Comparison of ENCODE assay signal across 1 cellular context in the genomic region with DNA sequence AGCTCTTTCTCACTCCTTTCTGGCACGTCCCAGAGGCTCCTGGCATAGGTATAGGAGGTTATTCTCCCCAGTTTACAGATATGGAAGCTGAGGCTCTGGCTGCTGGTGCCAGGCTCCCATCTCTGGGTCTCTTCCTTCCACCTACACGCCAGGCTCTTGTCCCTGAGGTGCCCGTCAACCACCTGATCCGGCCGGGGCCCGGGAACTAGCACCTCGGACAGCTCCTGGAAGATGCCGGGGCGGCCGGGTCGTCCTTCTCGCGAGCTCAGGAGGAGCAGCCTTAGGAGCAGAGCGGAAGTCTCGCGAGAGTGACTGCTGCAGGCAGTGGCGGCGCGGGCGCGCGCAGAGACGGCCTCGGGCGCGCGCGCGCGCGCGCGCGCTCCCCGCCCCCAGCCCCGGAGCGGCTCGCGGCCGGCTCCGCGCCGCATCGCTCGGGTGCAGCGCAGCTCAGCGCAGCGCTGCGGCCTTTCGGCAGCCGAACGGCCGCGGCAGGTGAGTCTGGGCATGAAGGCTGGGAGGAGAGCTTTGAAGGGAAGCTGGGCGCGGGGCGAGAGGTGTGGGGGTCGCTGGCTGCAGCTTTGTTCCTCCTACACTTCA.
A peak's percentile ranks its signal among the peaks of the same experiment; 100 is the strongest.
TF ChIP-seq lines count a peak whose summit lies in the region.

A gene with protein sequence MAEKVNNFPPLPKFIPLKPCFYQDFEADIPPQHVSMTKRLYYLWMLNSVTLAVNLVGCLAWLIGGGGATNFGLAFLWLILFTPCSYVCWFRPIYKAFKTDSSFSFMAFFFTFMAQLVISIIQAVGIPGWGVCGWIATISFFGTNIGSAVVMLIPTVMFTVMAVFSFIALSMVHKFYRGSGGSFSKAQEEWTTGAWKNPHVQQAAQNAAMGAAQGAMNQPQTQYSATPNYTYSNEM (plus strand): TSS at position 382 of the 597 bp plus-strand sequence. CDS start 16,277 bp downstream, outside the sequence.

TF ChIP-seq in HepG2, 621 proteins besides CTCF, POLR2A, EP300 and RAD21 (continued from another document and continues in another):
- TF ChIP-seq, protein P1, sequence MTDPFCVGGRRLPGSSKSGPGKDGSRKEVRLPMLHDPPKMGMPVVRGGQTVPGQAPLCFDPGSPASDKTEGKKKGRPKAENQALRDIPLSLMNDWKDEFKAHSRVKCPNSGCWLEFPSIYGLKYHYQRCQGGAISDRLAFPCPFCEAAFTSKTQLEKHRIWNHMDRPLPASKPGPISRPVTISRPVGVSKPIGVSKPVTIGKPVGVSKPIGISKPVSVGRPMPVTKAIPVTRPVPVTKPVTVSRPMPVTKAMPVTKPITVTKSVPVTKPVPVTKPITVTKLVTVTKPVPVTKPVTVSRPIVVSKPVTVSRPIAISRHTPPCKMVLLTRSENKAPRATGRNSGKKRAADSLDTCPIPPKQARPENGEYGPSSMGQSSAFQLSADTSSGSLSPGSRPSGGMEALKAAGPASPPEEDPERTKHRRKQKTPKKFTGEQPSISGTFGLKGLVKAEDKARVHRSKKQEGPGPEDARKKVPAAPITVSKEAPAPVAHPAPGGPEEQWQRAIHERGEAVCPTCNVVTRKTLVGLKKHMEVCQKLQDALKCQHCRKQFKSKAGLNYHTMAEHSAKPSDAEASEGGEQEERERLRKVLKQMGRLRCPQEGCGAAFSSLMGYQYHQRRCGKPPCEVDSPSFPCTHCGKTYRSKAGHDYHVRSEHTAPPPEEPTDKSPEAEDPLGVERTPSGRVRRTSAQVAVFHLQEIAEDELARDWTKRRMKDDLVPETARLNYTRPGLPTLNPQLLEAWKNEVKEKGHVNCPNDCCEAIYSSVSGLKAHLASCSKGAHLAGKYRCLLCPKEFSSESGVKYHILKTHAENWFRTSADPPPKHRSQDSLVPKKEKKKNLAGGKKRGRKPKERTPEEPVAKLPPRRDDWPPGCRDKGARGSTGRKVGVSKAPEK (CRISPR knock-in tag; IDR thresholded peaks at IDR 0.05; ENCODE audit: borderline replicate concordance): no peak
- TF ChIP-seq SIX4 (CRISPR knock-in tag; IDR thresholded peaks at IDR 0.05): peak; percentile 74
- TF ChIP-seq MBD4 (IDR thresholded peaks at IDR 0.05; ENCODE audit: borderline replicate concordance, low read length): no peak
- TF ChIP-seq, protein P2, sequence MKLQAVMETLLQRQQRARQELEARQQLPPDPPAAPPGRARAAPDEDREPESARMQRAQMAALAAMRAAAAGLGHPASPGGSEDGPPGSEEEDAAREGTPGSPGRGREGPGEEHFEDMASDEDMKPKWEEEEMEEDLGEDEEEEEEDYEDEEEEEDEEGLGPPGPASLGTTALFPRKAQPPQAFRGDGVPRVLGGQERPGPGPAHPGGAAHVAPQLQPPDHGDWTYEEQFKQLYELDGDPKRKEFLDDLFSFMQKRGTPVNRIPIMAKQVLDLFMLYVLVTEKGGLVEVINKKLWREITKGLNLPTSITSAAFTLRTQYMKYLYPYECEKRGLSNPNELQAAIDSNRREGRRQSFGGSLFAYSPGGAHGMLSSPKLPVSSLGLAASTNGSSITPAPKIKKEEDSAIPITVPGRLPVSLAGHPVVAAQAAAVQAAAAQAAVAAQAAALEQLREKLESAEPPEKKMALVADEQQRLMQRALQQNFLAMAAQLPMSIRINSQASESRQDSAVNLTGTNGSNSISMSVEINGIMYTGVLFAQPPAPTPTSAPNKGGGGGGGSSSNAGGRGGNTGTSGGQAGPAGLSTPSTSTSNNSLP (IDR thresholded peaks at IDR 0.05; ENCODE audit: low read depth, low read length): no peak
- peak; percentile 99 for TF ChIP-seq ZSCAN9 (CRISPR knock-in tag; IDR thresholded peaks at IDR 0.05; ENCODE audit: borderline replicate concordance)
- no peak for TF ChIP-seq NONO (IDR thresholded peaks at IDR 0.05)
- TF ChIP-seq NONO (CRISPR knock-in tag; conservative IDR thresholded peaks at IDR 0.05): peak; percentile 52; the same call in 1 of the 2 replicates
- no peak for TF ChIP-seq CEBPG (CRISPR knock-in tag; IDR thresholded peaks at IDR 0.05)
- 0 out of 2 replicates have a peak, but pooled peaks have one; percentile 64 for TF ChIP-seq SNAI1 (CRISPR knock-in tag; IDR thresholded peaks at IDR 0.05; ENCODE audit: borderline replicate concordance)
- peak; percentile 70; the same call in 1 of the 2 replicates for TF ChIP-seq ZNF12 (CRISPR knock-in tag; IDR thresholded peaks at IDR 0.05)
- TF ChIP-seq ZNF790 (CRISPR knock-in tag; IDR thresholded peaks at IDR 0.05; ENCODE audit: borderline replicate concordance): peak; percentile 96; the same call in 1 of the 2 replicates
- TF ChIP-seq, protein P3, sequence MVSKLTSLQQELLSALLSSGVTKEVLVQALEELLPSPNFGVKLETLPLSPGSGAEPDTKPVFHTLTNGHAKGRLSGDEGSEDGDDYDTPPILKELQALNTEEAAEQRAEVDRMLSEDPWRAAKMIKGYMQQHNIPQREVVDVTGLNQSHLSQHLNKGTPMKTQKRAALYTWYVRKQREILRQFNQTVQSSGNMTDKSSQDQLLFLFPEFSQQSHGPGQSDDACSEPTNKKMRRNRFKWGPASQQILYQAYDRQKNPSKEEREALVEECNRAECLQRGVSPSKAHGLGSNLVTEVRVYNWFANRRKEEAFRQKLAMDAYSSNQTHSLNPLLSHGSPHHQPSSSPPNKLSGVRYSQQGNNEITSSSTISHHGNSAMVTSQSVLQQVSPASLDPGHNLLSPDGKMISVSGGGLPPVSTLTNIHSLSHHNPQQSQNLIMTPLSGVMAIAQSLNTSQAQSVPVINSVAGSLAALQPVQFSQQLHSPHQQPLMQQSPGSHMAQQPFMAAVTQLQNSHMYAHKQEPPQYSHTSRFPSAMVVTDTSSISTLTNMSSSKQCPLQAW (CRISPR knock-in tag; IDR thresholded peaks at IDR 0.05): 0 out of 2 replicates have a peak, but pooled peaks have one; percentile 39
- peak; percentile 61; the same call in 1 of the 2 replicates for TF ChIP-seq MED1 (CRISPR knock-in tag; IDR thresholded peaks at IDR 0.05)
- TF ChIP-seq, protein P4, sequence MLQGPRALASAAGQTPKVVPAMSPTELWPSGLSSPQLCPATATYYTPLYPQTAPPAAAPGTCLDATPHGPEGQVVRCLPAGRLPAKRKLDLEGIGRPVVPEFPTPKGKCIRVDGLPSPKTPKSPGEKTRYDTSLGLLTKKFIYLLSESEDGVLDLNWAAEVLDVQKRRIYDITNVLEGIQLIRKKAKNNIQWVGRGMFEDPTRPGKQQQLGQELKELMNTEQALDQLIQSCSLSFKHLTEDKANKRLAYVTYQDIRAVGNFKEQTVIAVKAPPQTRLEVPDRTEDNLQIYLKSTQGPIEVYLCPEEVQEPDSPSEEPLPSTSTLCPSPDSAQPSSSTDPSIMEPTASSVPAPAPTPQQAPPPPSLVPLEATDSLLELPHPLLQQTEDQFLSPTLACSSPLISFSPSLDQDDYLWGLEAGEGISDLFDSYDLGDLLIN (CRISPR knock-in tag; IDR thresholded peaks at IDR 0.05; ENCODE audit: borderline replicate concordance): no peak
- TF ChIP-seq SPEN (CRISPR knock-in tag; IDR thresholded peaks at IDR 0.05; ENCODE audit: low read depth): peak; percentile 60; the same call in 1 of the 2 replicates
- no peak for TF ChIP-seq ARHGAP35 (CRISPR knock-in tag; IDR thresholded peaks at IDR 0.05; ENCODE audit: borderline replicate concordance)
- TF ChIP-seq, protein P5, sequence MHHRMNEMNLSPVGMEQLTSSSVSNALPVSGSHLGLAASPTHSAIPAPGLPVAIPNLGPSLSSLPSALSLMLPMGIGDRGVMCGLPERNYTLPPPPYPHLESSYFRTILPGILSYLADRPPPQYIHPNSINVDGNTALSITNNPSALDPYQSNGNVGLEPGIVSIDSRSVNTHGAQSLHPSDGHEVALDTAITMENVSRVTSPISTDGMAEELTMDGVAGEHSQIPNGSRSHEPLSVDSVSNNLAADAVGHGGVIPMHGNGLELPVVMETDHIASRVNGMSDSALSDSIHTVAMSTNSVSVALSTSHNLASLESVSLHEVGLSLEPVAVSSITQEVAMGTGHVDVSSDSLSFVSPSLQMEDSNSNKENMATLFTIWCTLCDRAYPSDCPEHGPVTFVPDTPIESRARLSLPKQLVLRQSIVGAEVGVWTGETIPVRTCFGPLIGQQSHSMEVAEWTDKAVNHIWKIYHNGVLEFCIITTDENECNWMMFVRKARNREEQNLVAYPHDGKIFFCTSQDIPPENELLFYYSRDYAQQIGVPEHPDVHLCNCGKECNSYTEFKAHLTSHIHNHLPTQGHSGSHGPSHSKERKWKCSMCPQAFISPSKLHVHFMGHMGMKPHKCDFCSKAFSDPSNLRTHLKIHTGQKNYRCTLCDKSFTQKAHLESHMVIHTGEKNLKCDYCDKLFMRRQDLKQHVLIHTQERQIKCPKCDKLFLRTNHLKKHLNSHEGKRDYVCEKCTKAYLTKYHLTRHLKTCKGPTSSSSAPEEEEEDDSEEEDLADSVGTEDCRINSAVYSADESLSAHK (CRISPR knock-in tag; IDR thresholded peaks at IDR 0.05; ENCODE audit: borderline replicate concordance): peak; percentile 92; the same call in 1 of the 2 replicates
- TF ChIP-seq FOXP1 (IDR thresholded peaks at IDR 0.05): no peak
- TF ChIP-seq FOXP1 (CRISPR knock-in tag; IDR thresholded peaks at IDR 0.05): no peak
- peak; percentile 67 for TF ChIP-seq RBFOX2 (IDR thresholded peaks at IDR 0.05; ENCODE audit: low read depth, low read length)
- TF ChIP-seq FLYWCH1 (CRISPR knock-in tag; IDR thresholded peaks at IDR 0.05): no peak
- TF ChIP-seq KLF12 (CRISPR knock-in tag; IDR thresholded peaks at IDR 0.05; ENCODE audit: borderline replicate concordance): no peak
- TF ChIP-seq ZNF224 (CRISPR knock-in tag; IDR thresholded peaks at IDR 0.05): peak; percentile 13; the same call in 1 of the 2 replicates
- TF ChIP-seq, protein P6, sequence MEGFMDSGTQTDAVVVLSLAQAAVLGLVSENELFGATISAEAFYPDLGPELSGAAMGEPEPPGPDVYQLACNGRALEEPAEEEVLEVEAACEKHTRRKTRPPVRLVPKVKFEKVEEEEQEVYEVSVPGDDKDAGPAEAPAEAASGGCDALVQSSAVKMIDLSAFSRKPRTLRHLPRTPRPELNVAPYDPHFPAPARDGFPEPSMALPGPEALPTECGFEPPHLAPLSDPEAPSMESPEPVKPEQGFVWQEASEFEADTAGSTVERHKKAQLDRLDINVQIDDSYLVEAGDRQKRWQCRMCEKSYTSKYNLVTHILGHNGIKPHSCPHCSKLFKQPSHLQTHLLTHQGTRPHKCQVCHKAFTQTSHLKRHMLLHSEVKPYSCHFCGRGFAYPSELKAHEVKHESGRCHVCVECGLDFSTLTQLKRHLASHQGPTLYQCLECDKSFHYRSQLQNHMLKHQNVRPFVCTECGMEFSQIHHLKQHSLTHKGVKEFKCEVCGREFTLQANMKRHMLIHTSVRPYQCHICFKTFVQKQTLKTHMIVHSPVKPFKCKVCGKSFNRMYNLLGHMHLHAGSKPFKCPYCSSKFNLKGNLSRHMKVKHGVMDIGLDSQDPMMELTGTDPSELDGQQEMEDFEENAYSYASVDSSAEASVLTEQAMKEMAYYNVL (CRISPR knock-in tag; IDR thresholded peaks at IDR 0.05; ENCODE audit: borderline replicate concordance): no peak
- TF ChIP-seq HNRNPL (IDR thresholded peaks at IDR 0.05; ENCODE audit: low read depth, low read length): no peak
- no peak for TF ChIP-seq RAD51 (IDR thresholded peaks at IDR 0.05; ENCODE audit: borderline replicate concordance)
- TF ChIP-seq ZNF724P (CRISPR knock-in tag; IDR thresholded peaks at IDR 0.05; ENCODE audit: borderline replicate concordance): peak; percentile 38; the same call in 1 of the 2 replicates
- TF ChIP-seq, protein P7, sequence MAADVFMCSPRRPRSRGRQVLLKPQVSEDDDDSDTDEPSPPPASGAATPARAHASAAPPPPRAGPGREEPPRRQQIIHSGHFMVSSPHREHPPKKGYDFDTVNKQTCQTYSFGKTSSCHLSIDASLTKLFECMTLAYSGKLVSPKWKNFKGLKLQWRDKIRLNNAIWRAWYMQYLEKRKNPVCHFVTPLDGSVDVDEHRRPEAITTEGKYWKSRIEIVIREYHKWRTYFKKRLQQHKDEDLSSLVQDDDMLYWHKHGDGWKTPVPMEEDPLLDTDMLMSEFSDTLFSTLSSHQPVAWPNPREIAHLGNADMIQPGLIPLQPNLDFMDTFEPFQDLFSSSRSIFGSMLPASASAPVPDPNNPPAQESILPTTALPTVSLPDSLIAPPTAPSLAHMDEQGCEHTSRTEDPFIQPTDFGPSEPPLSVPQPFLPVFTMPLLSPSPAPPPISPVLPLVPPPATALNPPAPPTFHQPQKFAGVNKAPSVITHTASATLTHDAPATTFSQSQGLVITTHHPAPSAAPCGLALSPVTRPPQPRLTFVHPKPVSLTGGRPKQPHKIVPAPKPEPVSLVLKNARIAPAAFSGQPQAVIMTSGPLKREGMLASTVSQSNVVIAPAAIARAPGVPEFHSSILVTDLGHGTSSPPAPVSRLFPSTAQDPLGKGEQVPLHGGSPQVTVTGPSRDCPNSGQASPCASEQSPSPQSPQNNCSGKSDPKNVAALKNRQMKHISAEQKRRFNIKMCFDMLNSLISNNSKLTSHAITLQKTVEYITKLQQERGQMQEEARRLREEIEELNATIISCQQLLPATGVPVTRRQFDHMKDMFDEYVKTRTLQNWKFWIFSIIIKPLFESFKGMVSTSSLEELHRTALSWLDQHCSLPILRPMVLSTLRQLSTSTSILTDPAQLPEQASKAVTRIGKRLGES (CRISPR knock-in tag; IDR thresholded peaks at IDR 0.05; ENCODE audit: borderline replicate concordance): peak; percentile 78; the same call in 1 of the 2 replicates
- TF ChIP-seq, protein P8, sequence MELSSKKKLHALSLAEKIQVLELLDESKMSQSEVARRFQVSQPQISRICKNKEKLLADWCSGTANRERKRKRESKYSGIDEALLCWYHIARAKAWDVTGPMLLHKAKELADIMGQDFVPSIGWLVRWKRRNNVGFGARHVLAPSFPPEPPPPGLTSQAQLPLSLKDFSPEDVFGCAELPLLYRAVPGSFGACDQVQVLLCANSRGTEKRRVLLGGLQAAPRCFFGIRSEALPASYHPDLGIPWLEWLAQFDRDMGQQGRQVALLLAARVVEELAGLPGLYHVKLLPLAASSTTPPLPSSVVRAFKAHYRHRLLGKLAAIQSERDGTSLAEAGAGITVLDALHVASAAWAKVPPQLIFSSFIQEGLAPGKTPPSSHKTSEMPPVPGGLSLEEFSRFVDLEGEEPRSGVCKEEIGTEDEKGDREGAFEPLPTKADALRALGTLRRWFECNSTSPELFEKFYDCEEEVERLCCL (CRISPR knock-in tag; IDR thresholded peaks at IDR 0.05; ENCODE audit: borderline replicate concordance): no peak
- peak; percentile 93; the same call in 1 of the 2 replicates for TF ChIP-seq ZNF333 (CRISPR knock-in tag; IDR thresholded peaks at IDR 0.05; ENCODE audit: borderline replicate concordance)
- no peak for TF ChIP-seq KAT2B (IDR thresholded peaks at IDR 0.05; ENCODE audit: borderline replicate concordance, low read depth, low read length)
